In genomic region chr3:168801792-168802191, GRCh38 we compare ENCODE assay signal across 18 cellular contexts.
A peak's percentile ranks its signal among the peaks of the same experiment; 100 is the strongest.
DNase-seq lines count a peak whose midpoint lies in the region; ATAC-seq and TF ChIP-seq lines count a peak whose summit lies in the region.
"Had no signal": no experiment of that assay in that cellular context is flagged by ENCODE, and none has a peak within 500 bp of the region (broad histone marks: within the 10 kb centered on the region; RNA-seq: fewer than 3 reads in every experiment).

No MANE protein-coding gene starts in this region.

- no peaks in the 10 kb centered on the region for H4K20me1 ChIP-seq in GM23248 (ENCODE audit: insufficient read depth)

- peak overlapping the region; percentile 72 for H2AFZ ChIP-seq in GM23248

- H3K9me3 Mint-ChIP-seq in activated T-helper 2 cell treated with anti-CD3 and anti-CD28 coated beads, Interferon-gamma antibody, Interleukin-2, Interleukin-4, amounts not matched to agents 10 μg/mL and 5 μg/mL and 100 μg/mL, durations not matched to agents 14 hours and 24 hours and 36 hours, result no peaks in the 10 kb centered on the region
- H3K9me3 Mint-ChIP-seq: naive B cell had no signal

- TF ChIP-seq CTCF in foreskin fibroblast (IDR thresholded peaks at IDR 0.05; ENCODE audit: low read depth, low read length), result no peak

- H3K79me2 ChIP-seq in GM23248 (ENCODE audit: insufficient read depth), result no peaks in the 10 kb centered on the region

- H3K36me3 Mint-ChIP-seq in activated T-helper 2 cell treated with anti-CD3 and anti-CD28 coated beads, Interferon-gamma antibody, Interleukin-2, Interleukin-4, amounts not matched to agents 10 μg/mL and 5 μg/mL and 100 μg/mL, durations not matched to agents 14 hours and 24 hours and 36 hours (ENCODE audit: low read depth), result no peaks in the 10 kb centered on the region
- H3K36me3 Mint-ChIP-seq: naive B cell had no signal

- peaks cover 18% of the 10 kb centered on the region; the same call in 1 of the 2 replicates for H3F3A ChIP-seq in GM23248 (ENCODE audit: insufficient read depth)

- 19 to 21% methylated on average over 1 of the region's 1 CpG for WGBS in GM23248 (ENCODE audit: low coverage in 1 of 2, low lambda C conversion rate in 2 of 2, missing lambda C conversion rate in 2 of 2), 2 experiments

- in situ Hi-C loops in GM23248 (cut with MboI), result no loop called here

- H3K4me1 Mint-ChIP-seq in activated T-helper 2 cell treated with anti-CD3 and anti-CD28 coated beads, Interferon-gamma antibody, Interleukin-2, Interleukin-4, amounts not matched to agents 10 μg/mL and 5 μg/mL and 100 μg/mL, durations not matched to agents 14 hours and 24 hours and 36 hours (ENCODE audit: low read depth), result no peaks in the 10 kb centered on the region
- H3K4me1 Mint-ChIP-seq: central memory CD8-positive, alpha-beta T cell; naive B cell had no signal

- intact Hi-C loops in activated T-helper 2 cell treated with anti-CD3 and anti-CD28 coated beads, Interferon-gamma antibody, Interleukin-2, Interleukin-4, amounts not matched to agents 10 μg/mL and 5 μg/mL and 100 μg/mL, durations not matched to agents 14 hours and 24 hours and 36 hours (cut with micrococcal nuclease), result no loop called here

- H3K4me1 ChIP-seq in GM23248 (ENCODE audit: insufficient read depth), result peaks cover 34% of the 10 kb centered on the region
- H3K4me1 ChIP-seq: gastroesophageal sphincter, testis had no signal

- peak overlapping the region; percentile 13; the same call in 1 of the 2 replicates for H3K27ac ChIP-seq in GM23248
- H3K27ac ChIP-seq: gastroesophageal sphincter, testis had no signal

- H3K4me3 ChIP-seq in GM23248, result no peak overlapping the region
- H3K4me3 ChIP-seq in foreskin fibroblast (ENCODE audit: low read depth in 1 of 2, low read length in 2 of 2), result no peak overlapping the region
- H3K4me3 ChIP-seq: gastroesophageal sphincter, testis had no signal

- no peaks in the 10 kb centered on the region for H3K9me2 ChIP-seq in GM23248 (ENCODE audit: insufficient read depth)

- H3K9me3 ChIP-seq in GM23248 (ENCODE audit: low read depth), result no peaks in the 10 kb centered on the region
- H3K9me3 ChIP-seq: gastroesophageal sphincter, testis had no signal

- H3K4me2 ChIP-seq in GM23248 (ENCODE audit: unreplicated experiment), result peak overlapping the region; percentile 54

- DNase-seq in GM23248 (peak; percentile 73), amniotic epithelial cell (ENCODE audit: low read depth) (peak; percentile 39), foreskin fibroblast (peak; percentile 53 to 71), stromal cell of bone marrow (ENCODE audit: low read depth) (peak; percentile 23)
- DNase-seq in activated T-helper 2 cell treated with anti-CD3 and anti-CD28 coated beads, Interferon-gamma antibody, Interleukin-2, Interleukin-4, amounts not matched to agents 10 μg/mL and 5 μg/mL and 100 μg/mL, durations not matched to agents 14 hours and 24 hours and 36 hours (ENCODE audit: low spot score), result no peak
- DNase-seq: activated CD4-positive, alpha-beta T cell treated with anti-CD3 and anti-CD28 coated beads, Interleukin-2, amount 50 U/mL, for 48 hours; activated gamma-delta T cell; left cardiac atrium; naive B cell; NCI-H1105 treated with DMSO at 0.1 percent for 48 hours; NCI-H510A treated with DMSO at 0.1 percent for 48 hours; T1000; testis had no signal

- no peak overlapping the region for H3K4me3 Mint-ChIP-seq in activated T-helper 2 cell treated with anti-CD3 and anti-CD28 coated beads, Interferon-gamma antibody, Interleukin-2, Interleukin-4, amounts not matched to agents 10 μg/mL and 5 μg/mL and 100 μg/mL, durations not matched to agents 14 hours and 24 hours and 36 hours (ENCODE audit: low read depth)
- H3K4me3 Mint-ChIP-seq: central memory CD8-positive, alpha-beta T cell; naive B cell had no signal

- H3K36me3 ChIP-seq in GM23248 (ENCODE audit: low read depth), result no peaks in the 10 kb centered on the region
- H3K36me3 ChIP-seq: gastroesophageal sphincter had no signal

- no peak overlapping the region for H3K9ac ChIP-seq in GM23248

- H3K27me3 ChIP-seq in GM23248 (replicated peaks; ENCODE audit: insufficient read depth), result no peaks in the 10 kb centered on the region
- H3K27me3 ChIP-seq: gastroesophageal sphincter, testis had no signal

- no peak for ATAC-seq in HG03108 (IDR thresholded peaks at IDR 0.05; ENCODE audit: unreplicated experiment)
- no peak for ATAC-seq in GM21447 (IDR thresholded peaks at IDR 0.05; ENCODE audit: unreplicated experiment)
- ATAC-seq: gastroesophageal sphincter, left cardiac atrium, Panc1 had no signal

- H3K27me3 Mint-ChIP-seq in activated T-helper 2 cell treated with anti-CD3 and anti-CD28 coated beads, Interferon-gamma antibody, Interleukin-2, Interleukin-4, amounts not matched to agents 10 μg/mL and 5 μg/mL and 100 μg/mL, durations not matched to agents 14 hours and 24 hours and 36 hours (ENCODE audit: low read depth), result no peaks in the 10 kb centered on the region
- H3K27me3 Mint-ChIP-seq: central memory CD8-positive, alpha-beta T cell; naive B cell had no signal

- H3K27ac Mint-ChIP-seq in activated T-helper 2 cell treated with anti-CD3 and anti-CD28 coated beads, Interferon-gamma antibody, Interleukin-2, Interleukin-4, amounts not matched to agents 10 μg/mL and 5 μg/mL and 100 μg/mL, durations not matched to agents 14 hours and 24 hours and 36 hours, result no peak overlapping the region
